In the genomic region with DNA sequence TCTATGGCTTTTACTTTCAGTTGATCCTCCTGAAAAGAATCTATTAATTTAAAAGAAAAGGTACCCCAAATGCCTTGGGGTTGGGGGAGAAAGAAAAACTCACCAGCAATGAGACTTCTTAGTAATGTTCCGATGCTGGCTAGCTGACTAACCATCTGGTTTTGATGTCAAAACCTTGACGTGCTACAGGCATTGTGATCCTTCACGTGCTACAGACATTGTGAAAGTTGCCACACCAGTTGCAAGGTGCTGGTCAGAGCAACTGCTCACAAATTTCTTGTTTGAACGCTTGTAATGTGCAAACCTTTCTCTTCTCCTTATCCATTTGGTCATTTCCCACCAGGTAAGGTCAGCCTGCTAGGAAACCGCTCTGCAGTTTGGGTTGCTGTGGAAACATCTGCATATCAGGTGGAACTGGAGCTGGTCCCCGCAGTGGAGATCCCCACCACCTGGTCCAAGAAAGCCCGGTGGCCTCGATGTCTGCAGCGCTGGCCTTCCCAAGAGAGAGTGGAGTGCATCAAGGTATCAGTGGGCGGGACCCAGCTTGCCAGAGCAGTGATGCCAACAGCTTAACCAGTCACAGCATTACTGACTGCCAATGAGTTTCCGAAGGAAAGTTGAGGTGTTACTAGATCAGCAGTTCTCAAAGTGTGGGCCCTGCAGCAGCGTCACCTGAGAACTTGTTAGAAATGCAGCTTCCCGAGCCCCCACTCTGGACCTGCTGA, we compare ENCODE assay signal across 17 cellular contexts. TPM values are rescaled to one million over a fixed set of nuclear protein-coding genes. Genes with fewer than 3 reads are reported as not detected.
"Had no signal": no experiment of that assay in that cellular context is flagged by ENCODE, and none has a peak within 500 bp of the region (broad histone marks: within the 10 kb centered on the region; RNA-seq: fewer than 3 reads in every experiment).

No MANE protein-coding gene starts in this region.

- H3K36me3 Mint-ChIP-seq: natural killer cell had no signal

- H3K4me3 ChIP-seq: adrenal gland, colonic mucosa, mucosa of descending colon, right atrium auricular region, skin epidermis, thoracic aorta had no signal

- H3K27ac Mint-ChIP-seq: natural killer cell had no signal

- ATAC-seq: left lobe of liver, mucosa of descending colon, natural killer cell had no signal

- DNase-seq: activated CD4-positive, CD25-positive, alpha-beta regulatory T cell treated with anti-CD3 and anti-CD28 coated beads, Interleukin-2, amount 50 U/mL, for 72 hours; activated naive CD4-positive, alpha-beta T cell treated with Interleukin-2 at 50 U/mL for 16 hours; adrenal gland; caudate nucleus; colonic mucosa; effector memory CD4-positive, alpha-beta T cell; head of caudate nucleus; mucosa of descending colon; natural killer cell; SHP77 treated with DMSO at 0.1 percent for 48 hours; stimulated activated naive CD4-positive, alpha-beta T cell treated with Interleukin-2 at 50 U/mL for 16 hours had no signal

- H3K4me3 Mint-ChIP-seq: natural killer cell had no signal

- H3K9me3 Mint-ChIP-seq: natural killer cell had no signal

RNA-seq across cellular contexts. Expression of a gene that starts 16.1 kb away (rescaled TPM):
- total RNA-seq: activated CD8-positive, alpha-beta memory T cell treated with anti-CD3 and anti-CD28 coated beads for 36 hours; natural killer cell; posterior vena cava; right atrium auricular region; thoracic aorta had no signal
